Comparison of ENCODE assay signal across 8 cellular contexts in the genomic region with DNA sequence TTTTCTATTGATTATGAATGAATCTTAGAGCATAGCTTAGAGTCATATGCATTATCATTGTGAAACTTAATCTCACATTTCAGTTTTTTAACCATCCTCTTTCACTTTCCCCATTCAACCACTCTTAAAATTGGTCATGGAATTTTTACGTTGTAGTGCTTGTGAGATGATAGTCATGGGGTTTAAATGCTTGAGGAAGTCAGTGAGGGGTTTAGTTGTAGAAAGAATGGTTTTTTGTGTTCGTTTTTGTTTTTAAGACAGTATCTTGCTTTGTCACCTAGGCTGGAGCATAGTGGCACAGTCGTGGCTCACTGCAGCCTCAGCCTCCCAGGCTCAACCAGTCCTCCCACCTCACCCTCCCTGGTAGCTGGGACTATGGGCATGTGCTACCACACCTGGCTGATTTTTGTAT. TPM values are rescaled to one million over a fixed set of nuclear protein-coding genes. Genes with fewer than 3 reads are reported as not detected.
DNase-seq lines count a peak whose midpoint lies in the region; ATAC-seq, FAIRE-seq and TF ChIP-seq lines count a peak whose summit lies in the region.

No MANE protein-coding gene starts in this region.

- H3K9me3 ChIP-seq in body of pancreas (no peaks in the 10 kb centered on the region), pancreas (no peaks in the 10 kb centered on the region)

- peak; percentile 50 for ATAC-seq in GM21381 (IDR thresholded peaks at IDR 0.05; ENCODE audit: unreplicated experiment)
- peak; percentile 47 for ATAC-seq in HG03457 (IDR thresholded peaks at IDR 0.05; ENCODE audit: unreplicated experiment)
- ATAC-seq in body of pancreas = no peak
- ATAC-seq in pancreas = no peak

- FAIRE-seq in GM12891 (lab: Jason Lieb, UNC) (peak; percentile 72), pancreas (lab: Jason Lieb, UNC) (no peak)

- H3K4me1 ChIP-seq in body of pancreas = peaks cover 62% of the 10 kb centered on the region
- H3K4me1 ChIP-seq in pancreas = peaks cover 7 to 48% (median 34%) of the 10 kb centered on the region in 3 donors

- in situ Hi-C loops in ACHN (cut with HindIII; ENCODE audit: low pct_ligation_motif_present, low pct_unique_long_range_greater_than_20kb, low sequenced_read_pairs) = no loop called here

- H3K4me3 ChIP-seq in body of pancreas (no peak overlapping the region), pancreas (no peak overlapping the region)

- peak overlapping the region in 3 of 4 donors; percentile 25 to 86 (median 50) for H3K27ac ChIP-seq in body of pancreas
- peak overlapping the region in 2 of 4 donors; percentile 79 to 84 for H3K27ac ChIP-seq in pancreas

- H3K27me3 ChIP-seq in body of pancreas (no peaks in the 10 kb centered on the region), pancreas (no peaks in the 10 kb centered on the region)

- TF ChIP-seq CTCF in body of pancreas (IDR thresholded peaks at IDR 0.05) (no peak), pancreas (IDR thresholded peaks at IDR 0.05) (no peak)

- TF ChIP-seq POLR2A in GM12891 (IDR thresholded peaks at IDR 0.05; ENCODE audit: low read depth, low read length) = peak; percentile 35; the same call in 1 of the 2 replicates
- TF ChIP-seq POLR2A in body of pancreas (IDR thresholded peaks at IDR 0.05) = no peak

- intact Hi-C loops in body of pancreas (cut with DNase I) (no loop called here), pancreas (cut with DNase I) (no loop called here)

- WGBS in body of pancreas, 2 donors = 49 to 59% methylated on average over 3 of the region's 3 CpGs
- 61 to 67% methylated on average over 3 of the region's 3 CpGs for WGBS in pancreas, 2 donors

- DNase-seq in GM12891 (ENCODE audit: insufficient read length, low spot score) = no peak
- no peak for DNase-seq in body of pancreas
- DNase-seq in ACHN = no peak
- DNase-seq in amniotic stem cell (lab: John Stamatoyannopoulos, UW) = no peak
- DNase-seq in DMS153 (lab: John Stamatoyannopoulos, UW) = no peak
- no peak for DNase-seq in pancreas

- no peaks in the 10 kb centered on the region for H3K36me3 ChIP-seq in body of pancreas (replicated peaks in 1 of 2; ENCODE audit: insufficient read depth in 1 of 2, low read depth in 2 of 2)
- no peaks in the 10 kb centered on the region for H3K36me3 ChIP-seq in pancreas

TF ChIP-seq in GM12891, 5 proteins besides CTCF, POLR2A, EP300 and RAD21:
- TF ChIP-seq PAX5 (IDR thresholded peaks at IDR 0.05; ENCODE audit: insufficient read depth, low read length, severe bottlenecking) (no peak), SPI1 (IDR thresholded peaks at IDR 0.05; ENCODE audit: low read depth, low read length) (peak; percentile 45), TAF1 (IDR thresholded peaks at IDR 0.05; ENCODE audit: low read depth, low read length) (0 out of 2 replicates have a peak, but pooled peaks have one; percentile 18)

RNA-seq across cellular contexts. Expression of a gene that starts 19.6 kb away (rescaled TPM):
- 33.7 TPM for polyA plus RNA-seq in GM12891 (2012; ENCODE audit: low read depth, missing spikeins)
- total RNA-seq in body of pancreas (10 to 100 TPM; 17.1 to 26.2 TPM), pancreas (10 to 100 TPM in 5 of 6 donors, 1 to 10 TPM in 1; 9.4 to 29.9 (median 12.9) TPM)
- 10 to 100 TPM; 14.3 to 14.8 TPM for polyA plus RNA-seq in pancreas

Comparison
In these comparisons a context has a peak if more than half of its experiments do, and no peak if none do; other contexts are left out.
1. ATAC-seq: peak in GM21381 (single experiment) and HG03457 (single experiment); none in body of pancreas (single experiment) and pancreas (0 of 4).